ENCODE assay signal across 10 cellular contexts in the genomic region with DNA sequence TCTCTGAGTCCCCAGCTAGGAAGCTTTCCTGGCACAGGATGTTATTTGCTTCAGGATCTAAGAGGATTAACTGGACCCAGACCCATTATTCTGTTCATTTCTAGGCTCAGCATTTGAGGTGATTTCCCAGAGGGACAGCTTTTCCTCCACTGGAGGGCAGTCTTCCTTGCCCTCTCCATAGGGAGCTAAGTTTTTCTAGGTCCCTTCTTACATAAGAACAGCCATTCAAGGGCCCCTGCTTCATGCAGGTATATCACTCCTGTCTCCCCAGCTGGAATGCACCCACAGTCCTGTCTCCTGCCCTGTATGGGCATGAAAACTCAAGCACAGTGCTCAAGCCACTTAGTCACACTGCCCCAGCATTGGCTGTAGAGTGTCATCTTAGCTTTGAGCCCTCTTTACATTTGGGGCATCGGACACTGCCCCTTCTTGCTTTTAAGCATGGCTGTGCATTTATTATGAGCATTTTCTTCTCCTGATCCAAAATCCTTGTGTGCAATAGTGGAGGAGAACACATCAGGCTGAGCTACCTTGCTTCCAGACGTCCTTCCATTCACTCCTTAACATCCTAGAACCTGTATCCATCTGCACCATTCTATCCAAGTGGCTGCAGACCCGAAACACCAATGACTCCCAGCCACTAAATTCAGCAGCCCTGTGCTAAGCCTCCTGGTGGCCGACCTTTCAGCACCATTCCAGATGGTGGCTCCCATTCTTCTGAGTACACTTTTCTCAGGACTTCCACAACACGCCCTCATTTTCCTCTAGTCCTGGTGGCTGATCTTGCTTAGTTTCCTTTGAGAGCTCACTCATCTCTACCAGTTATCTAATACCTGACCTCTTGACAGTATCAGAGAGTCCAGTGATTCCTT.
A peak's percentile ranks its signal among the peaks of the same experiment; 100 is the strongest.
DNase-seq lines count a peak whose midpoint lies in the region; ATAC-seq, FAIRE-seq and TF ChIP-seq lines count a peak whose summit lies in the region.
"Had no signal": no experiment of that assay in that cellular context is flagged by ENCODE, and none has a peak within 500 bp of the region (broad histone marks: within the 10 kb centered on the region; RNA-seq: fewer than 3 reads in every experiment).

No MANE protein-coding gene starts in this region.

- POLR2A ChIA-PET in HepG2 (lab: Yijun Ruan, JAX) = no interaction called here

- H3K4me3 ChIP-seq in BE2C (ENCODE audit: low read depth, low read length) (no peak overlapping the region), H7 (ENCODE audit: insufficient read depth, low read depth, low read length) (no peak overlapping the region), adipocyte (ENCODE audit: low read length) (no peak overlapping the region), HepG2 (replicated peaks in 1 of 3; ENCODE audit: insufficient read depth in 1 of 3, low read depth in 2 of 3, low read length in 3 of 3) (no peak overlapping the region)

- H3K79me2 ChIP-seq in HepG2 (ENCODE audit: insufficient read depth, low read length) = no peaks in the 10 kb centered on the region

- FAIRE-seq in HepG2 (lab: Jason Lieb, UNC) = peak; percentile 26

- H3K4me1 ChIP-seq in BE2C (no peaks in the 10 kb centered on the region), adipocyte (ENCODE audit: control insufficient read depth, insufficient read depth, low read length) (peaks cover 35% of the 10 kb centered on the region), HepG2 (ENCODE audit: insufficient read depth, low read length) (no peaks in the 10 kb centered on the region)

- no peaks in the 10 kb centered on the region for H3K27me3 ChIP-seq in BE2C
- no peaks in the 10 kb centered on the region for H3K27me3 ChIP-seq in H7 (ENCODE audit: control insufficient read depth, insufficient read depth, low read length)
- no peaks in the 10 kb centered on the region for H3K27me3 ChIP-seq in adipocyte (replicated peaks; ENCODE audit: control insufficient read depth, insufficient read depth, low read length)
- peaks cover 0 to 7% of the 10 kb centered on the region in 2 experiments; a peak in 2 of 5 replicates for H3K27me3 ChIP-seq in HepG2 (ENCODE audit: control insufficient read depth in 1 of 2, insufficient read depth in 2 of 2, low read length in 2 of 2)

- peak; percentile 48 for DNase-seq in BE2C
- DNase-seq in H7 = peak; percentile 67
- peak; percentile 48 for DNase-seq in adipocyte (ENCODE audit: low read depth)
- peak; percentile 14 for DNase-seq in HepG2 (ENCODE audit: low spot score)
- DNase-seq in activated T-cell treated with anti-CD3 and anti-CD28 coated beads, Interleukin-2, amount 50 U/mL, for 1 hour = no peak
- no peak for DNase-seq in posterior vena cava (ENCODE audit: low spot score)
- DNase-seq: activated gamma-delta T cell, left colon had no signal

- CTCF ChIA-PET in HepG2 (lab: Yijun Ruan, JAX; ENCODE audit: low intra/inter-chr PET ratio, low total read pairs) = no interaction called here

- TF ChIP-seq EP300 in HepG2 (IDR thresholded peaks at IDR 0.05; ENCODE audit: low read depth in 2 of 2, low read length in 2 of 2) = no peak
- TF ChIP-seq EP300 in HepG2 (CRISPR knock-in tag; IDR thresholded peaks at IDR 0.05; ENCODE audit: borderline replicate concordance) = no peak

- H4K20me1 ChIP-seq in HepG2 (ENCODE audit: insufficient read depth, low read length) = no peaks in the 10 kb centered on the region

- TF ChIP-seq CTCF in BE2C (IDR thresholded peaks at IDR 0.05; ENCODE audit: low read depth, low read length) (peak; percentile 85), HepG2 (CRISPR knock-in tag; IDR thresholded peaks at IDR 0.05) (peak; percentile 60)

- ATAC-seq in HepG2 = peak; percentile 66
- ATAC-seq in HG02610 (IDR thresholded peaks at IDR 0.05; ENCODE audit: unreplicated experiment) = no peak
- no peak for ATAC-seq in GM18868 (IDR thresholded peaks at IDR 0.05; ENCODE audit: unreplicated experiment)
- ATAC-seq: left colon had no signal

- H3K9ac ChIP-seq in adipocyte (ENCODE audit: low read length) (peak overlapping the region; percentile 30), HepG2 (ENCODE audit: insufficient read depth, low read depth, low read length) (no peak overlapping the region)

- intact Hi-C loops in HepG2 (cut with micrococcal nuclease; ENCODE audit: unreplicated experiment) (no loop called here), posterior vena cava (cut with DNase I) (loop anchor here in 1 of 2 donors (10.0 kb wide), 1 partner anchor 309 kb away; no protein-coding TSS in a partner anchor)

- BruUV-seq in HepG2 (replicated peaks; lab: Mats Ljungman, UMichigan) = no TSS peak

- 21% methylated on average over 5 of the region's 5 CpGs for WGBS in HepG2 (ENCODE audit: low lambda C conversion rate)

- no peaks in the 10 kb centered on the region for H3K36me3 ChIP-seq in BE2C
- no peaks in the 10 kb centered on the region for H3K36me3 ChIP-seq in H7 (replicated peaks; ENCODE audit: control insufficient read depth, insufficient read depth, low read length)
- H3K36me3 ChIP-seq in adipocyte (ENCODE audit: control insufficient read depth, insufficient read depth, low read length, severe bottlenecking) = no peaks in the 10 kb centered on the region
- H3K36me3 ChIP-seq in HepG2 (replicated peaks in 1 of 2; ENCODE audit: control insufficient read depth in 1 of 2, insufficient read depth in 2 of 2, low read length in 2 of 2) = no peaks in the 10 kb centered on the region

- no peak overlapping the region for H2AFZ ChIP-seq in HepG2 (ENCODE audit: low read length)

- H3K9me3 ChIP-seq in BE2C = no peaks in the 10 kb centered on the region
- H3K9me3 ChIP-seq in adipocyte (ENCODE audit: control insufficient read depth, low read length) = peaks cover 12% of the 10 kb centered on the region
- peaks cover 4% of the 10 kb centered on the region; the same call in 1 of the 2 replicates for H3K9me3 ChIP-seq in HepG2 (ENCODE audit: low read length)

- no peak overlapping the region for H3K4me2 ChIP-seq in HepG2 (ENCODE audit: low read depth, low read length)

- no peak overlapping the region for H3K27ac ChIP-seq in HepG2 (ENCODE audit: extremely low read length, insufficient read depth, low read length)

- no peak for TF ChIP-seq POLR2A in HepG2 (IDR thresholded peaks at IDR 0.05; ENCODE audit: insufficient read depth in 1 of 2, low read depth in 2 of 2, low read length in 2 of 2)

- in situ Hi-C loops in HepG2 (cut with HindIII; ENCODE audit: extremely low pct_ligation_motif_present, low pct_unique_long_range_greater_than_20kb) = no loop called here

- no peak for TF ChIP-seq RAD21 in HepG2 (CRISPR knock-in tag; IDR thresholded peaks at IDR 0.05)

TF ChIP-seq in HepG2, 621 proteins besides CTCF, POLR2A, EP300 and RAD21:
- TF ChIP-seq STAG1 (CRISPR knock-in tag; IDR thresholded peaks at IDR 0.05) (peak; percentile 60), SMC3 (IDR thresholded peaks at IDR 0.05; ENCODE audit: low read length) (peak; percentile 53; the same call in 1 of the 2 replicates)
- TF ChIP-seq, protein P1, sequence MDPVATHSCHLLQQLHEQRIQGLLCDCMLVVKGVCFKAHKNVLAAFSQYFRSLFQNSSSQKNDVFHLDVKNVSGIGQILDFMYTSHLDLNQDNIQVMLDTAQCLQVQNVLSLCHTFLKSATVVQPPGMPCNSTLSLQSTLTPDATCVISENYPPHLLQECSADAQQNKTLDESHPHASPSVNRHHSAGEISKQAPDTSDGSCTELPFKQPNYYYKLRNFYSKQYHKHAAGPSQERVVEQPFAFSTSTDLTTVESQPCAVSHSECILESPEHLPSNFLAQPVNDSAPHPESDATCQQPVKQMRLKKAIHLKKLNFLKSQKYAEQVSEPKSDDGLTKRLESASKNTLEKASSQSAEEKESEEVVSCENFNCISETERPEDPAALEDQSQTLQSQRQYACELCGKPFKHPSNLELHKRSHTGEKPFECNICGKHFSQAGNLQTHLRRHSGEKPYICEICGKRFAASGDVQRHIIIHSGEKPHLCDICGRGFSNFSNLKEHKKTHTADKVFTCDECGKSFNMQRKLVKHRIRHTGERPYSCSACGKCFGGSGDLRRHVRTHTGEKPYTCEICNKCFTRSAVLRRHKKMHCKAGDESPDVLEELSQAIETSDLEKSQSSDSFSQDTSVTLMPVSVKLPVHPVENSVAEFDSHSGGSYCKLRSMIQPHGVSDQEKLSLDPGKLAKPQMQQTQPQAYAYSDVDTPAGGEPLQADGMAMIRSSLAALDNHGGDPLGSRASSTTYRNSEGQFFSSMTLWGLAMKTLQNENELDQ (CRISPR knock-in tag; IDR thresholded peaks at IDR 0.05; ENCODE audit: borderline replicate concordance) = no peak

Comparison
In these comparisons a context has a peak if more than half of its experiments do, and no peak if none do; other contexts are left out.
1. DNase-seq: peak in BE2C (single experiment), H7 (single experiment), adipocyte (single experiment) and HepG2 (single experiment); none in activated T-cell treated with anti-CD3 and anti-CD28 coated beads, Interleukin-2, amount 50 U/mL, for 1 hour (single experiment) and posterior vena cava (single experiment).